26 cellular contexts compared by ENCODE assay signal in the genomic region with DNA sequence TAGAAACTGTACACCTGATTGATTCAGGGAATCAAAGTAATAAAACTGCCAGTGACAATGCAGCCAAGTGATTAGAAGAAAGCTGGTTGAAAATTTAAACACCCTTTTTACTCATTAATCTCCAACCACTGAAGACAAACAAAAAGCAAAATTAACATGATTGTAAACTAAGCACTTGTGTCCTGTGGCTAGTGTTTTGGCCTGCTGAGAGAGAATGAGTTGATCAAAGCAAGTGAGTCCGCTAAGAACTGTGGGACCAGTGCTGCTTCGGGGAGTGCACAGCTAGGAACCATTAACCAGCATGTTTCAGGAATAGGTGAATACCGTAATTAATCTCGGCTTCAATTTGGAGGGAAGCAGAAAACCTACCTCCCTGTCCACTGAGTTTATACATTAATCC.
"Had no signal": no experiment of that assay in that cellular context is flagged by ENCODE, and none has a peak within 500 bp of the region (broad histone marks: within the 10 kb centered on the region; RNA-seq: fewer than 3 reads in every experiment).

No MANE protein-coding gene starts in this region.

- ATAC-seq: activated T-helper 17 cell treated with anti-CD3 and anti-CD28 coated beads, Interleukin-2, amount 50 U/mL, for 72 hours; effector memory CD8-positive, alpha-beta T cell; natural killer cell; right lobe of liver; stimulated activated naive CD8-positive, alpha-beta T cell treated with anti-CD3 and anti-CD28 coated beads, Interleukin-15, Interleukin-2, amounts not matched to agents 100 U/mL and 50 U/mL, for 24 hours had no signal

- DNase-seq: activated CD4-positive, alpha-beta memory T cell treated with anti-CD3 and anti-CD28 coated beads, Interleukin-2, amount 10 ng/mL, durations not matched to agents 7 days and 5 days; activated CD4-positive, alpha-beta T cell treated with anti-CD3 and anti-CD28 coated beads, Interleukin-2, amount 10 ng/mL, durations not matched to agents 7 days and 5 days; activated CD4-positive, CD25-positive, alpha-beta regulatory T cell treated with anti-CD3 and anti-CD28 coated beads, Interleukin-2, amount 50 U/mL, for 72 hours; activated gamma-delta T cell treated with Interleukin-2 at 50 U/mL for 16 hours; activated naive CD4-positive, alpha-beta T cell treated with anti-CD3 and anti-CD28 coated beads, Interleukin-2, amount 50 U/mL, for 16 hours; activated T-cell treated with anti-CD3 and anti-CD28 coated beads, Interleukin-2, amount 50 U/mL, for 24 hours; amniotic stem cell; brain microvascular endothelial cell; dorsolateral prefrontal cortex; effector memory CD8-positive, alpha-beta T cell; foreskin fibroblast; head of caudate nucleus; hippocampal formation; left ventricle myocardium inferior; mesendoderm; natural killer cell; right lobe of liver; stimulated activated CD4-positive, alpha-beta T cell treated with anti-CD3 and anti-CD28 coated beads, Interleukin-4, amount 100 ng/mL, for 1 hour; stimulated activated naive CD8-positive, alpha-beta T cell treated with anti-CD3 and anti-CD28 coated beads, Interleukin-15, Interleukin-2, amounts not matched to agents 100 U/mL and 50 U/mL, for 24 hours; T1000; testis; transverse colon; WERI-Rb-1 had no signal

- H3K9me3 ChIP-seq: left ventricle myocardium inferior, right lobe of liver, testis, transverse colon had no signal

- H3K27ac ChIP-seq: brain microvascular endothelial cell, coronary artery, dorsolateral prefrontal cortex, left ventricle myocardium inferior, right lobe of liver, testis, transverse colon, WERI-Rb-1 had no signal

- H3K4me3 Mint-ChIP-seq: activated CD4-positive, alpha-beta memory T cell treated with anti-CD3 and anti-CD28 coated beads, Interleukin-2, amount 10 ng/mL, durations not matched to agents 7 days and 5 days; activated CD4-positive, alpha-beta T cell treated with anti-CD3 and anti-CD28 coated beads, Interleukin-2, amount 10 ng/mL, durations not matched to agents 7 days and 5 days; activated T-cell treated with anti-CD3 and anti-CD28 coated beads, Interleukin-2, amount 50 U/mL, for 24 hours; activated T-helper 17 cell treated with anti-CD3 and anti-CD28 coated beads, Interleukin-2, amount 50 U/mL, for 72 hours; effector memory CD8-positive, alpha-beta T cell; natural killer cell had no signal

- H3K36me3 Mint-ChIP-seq: natural killer cell had no signal

- H3K27ac Mint-ChIP-seq: activated CD4-positive, alpha-beta memory T cell treated with anti-CD3 and anti-CD28 coated beads, Interleukin-2, amount 10 ng/mL, durations not matched to agents 7 days and 5 days; activated CD4-positive, alpha-beta T cell treated with anti-CD3 and anti-CD28 coated beads, Interleukin-2, amount 10 ng/mL, durations not matched to agents 7 days and 5 days; activated T-cell treated with anti-CD3 and anti-CD28 coated beads, Interleukin-2, amount 50 U/mL, for 24 hours; activated T-helper 17 cell treated with anti-CD3 and anti-CD28 coated beads, Interleukin-2, amount 50 U/mL, for 72 hours; natural killer cell had no signal

- H3K4me3 ChIP-seq: coronary artery, dorsolateral prefrontal cortex, left ventricle myocardium inferior, lung, right lobe of liver, testis, transverse colon had no signal

- H3K36me3 ChIP-seq: brain microvascular endothelial cell, left ventricle myocardium inferior, right lobe of liver, transverse colon, WERI-Rb-1 had no signal

- H3K4me1 ChIP-seq: left ventricle myocardium inferior, right lobe of liver, testis, transverse colon had no signal

- H3K27me3 ChIP-seq: brain microvascular endothelial cell, right lobe of liver, testis had no signal

- H3K4me1 Mint-ChIP-seq: activated T-helper 17 cell treated with anti-CD3 and anti-CD28 coated beads, Interleukin-2, amount 50 U/mL, for 72 hours had no signal

- H3K9me3 Mint-ChIP-seq: activated CD4-positive, alpha-beta memory T cell treated with anti-CD3 and anti-CD28 coated beads, Interleukin-2, amount 10 ng/mL, durations not matched to agents 7 days and 5 days; activated CD4-positive, alpha-beta T cell treated with anti-CD3 and anti-CD28 coated beads, Interleukin-2, amount 10 ng/mL, durations not matched to agents 7 days and 5 days; activated T-cell treated with anti-CD3 and anti-CD28 coated beads, Interleukin-2, amount 50 U/mL, for 24 hours; activated T-helper 17 cell treated with anti-CD3 and anti-CD28 coated beads, Interleukin-2, amount 50 U/mL, for 72 hours; effector memory CD8-positive, alpha-beta T cell; natural killer cell had no signal
